8 cellular contexts compared by ENCODE assay signal in the genomic region with DNA sequence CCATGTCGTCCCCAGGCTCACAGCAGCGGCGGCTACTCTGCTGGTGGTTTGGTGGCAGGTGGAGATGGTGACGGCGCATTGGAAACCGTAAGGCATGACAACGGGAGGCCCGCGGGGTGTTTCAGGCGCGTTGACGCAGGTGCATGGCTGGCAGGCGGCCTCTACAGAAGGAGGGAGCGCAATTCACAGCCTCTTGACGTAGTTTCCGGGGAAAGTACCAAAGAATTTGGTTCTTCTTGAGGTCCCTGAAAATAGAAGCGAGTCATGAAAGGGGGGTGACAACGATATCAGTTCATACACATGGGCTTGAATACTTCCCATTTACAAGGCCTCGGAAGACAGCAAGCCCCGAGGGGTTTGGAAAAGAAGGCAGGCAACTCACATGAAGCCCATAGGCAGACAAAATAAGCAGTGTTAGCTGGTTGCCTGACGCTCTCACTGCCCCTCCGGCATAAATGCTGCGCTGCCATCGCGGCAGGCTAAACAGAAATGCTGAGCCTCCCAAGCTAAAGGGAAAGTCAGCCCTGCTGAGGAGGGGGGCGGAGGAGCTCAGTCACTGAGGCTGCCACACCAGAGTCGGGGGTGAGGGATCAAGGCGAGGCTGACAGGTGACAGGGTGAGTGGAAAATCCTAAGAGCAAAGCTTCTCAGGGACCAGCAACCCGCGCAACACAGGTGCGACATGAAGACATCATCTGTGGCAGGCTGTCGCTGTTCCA. TPM values are rescaled to one million over a fixed set of nuclear protein-coding genes. Genes with fewer than 3 reads are reported as not detected.
A peak's percentile ranks its signal among the peaks of the same experiment; 100 is the strongest.
DNase-seq lines count a peak whose midpoint lies in the region; ATAC-seq, FAIRE-seq and TF ChIP-seq lines count a peak whose summit lies in the region.

No MANE protein-coding gene starts in this region.

- no peak overlapping the region for H3K4ac ChIP-seq in H1 (replicated peaks; ENCODE audit: insufficient read length, low read depth, low read length)

- peak overlapping the region; percentile 8; the same call in 1 of the 2 replicates for H2AFZ ChIP-seq in H1 (ENCODE audit: low read length)

- peak overlapping the region; percentile 72 for H4K91ac ChIP-seq in H1 (replicated peaks; ENCODE audit: insufficient read length, low read length)

- POLR2A ChIA-PET in H1 (lab: Charles Lee; ENCODE audit: partially characterized antibody), result interaction anchor here (1.0 kb wide), 1 partner anchor 12 kb away, joined by 4 read pairs; no protein-coding TSS in a partner anchor
- POLR2A ChIA-PET in RWPE1 (lab: Yijun Ruan, JAX; ENCODE audit: low non-redundant PET), result no interaction called here

- no peak overlapping the region for H3K23ac ChIP-seq in H1 (ENCODE audit: insufficient read length)

- DNase-seq in activated CD4-positive, alpha-beta T cell treated with anti-CD3 and anti-CD28 coated beads for 1 hour, result peak; percentile 56
- DNase-seq in H1 (ENCODE audit: low read depth in 1 of 2, low spot score in 2 of 2) (peak in 1 of 2 experiments; percentile 77), H4 (ENCODE audit: low spot score) (no peak), RWPE1 (ENCODE audit: low spot score) (no peak), RCC 7860 (ENCODE audit: low spot score) (no peak)
- DNase-seq in stimulated activated CD4-positive, alpha-beta T cell treated with anti-CD3 and anti-CD28 coated beads, Interleukin-1b, Interleukin-23, amount 100 ng/mL, for 1 hour (ENCODE audit: low read depth in 2 of 2), result peak; percentile 8 to 44

- H3K14ac ChIP-seq in H1 (ENCODE audit: insufficient read length), result no peak overlapping the region

- H3K27me3 ChIP-seq in H1 (replicated peaks in 1 of 4; ENCODE audit: control insufficient read depth in 3 of 4, extremely low read depth in 1 of 4, insufficient read depth in 3 of 4, low read length in 3 of 4), result peaks cover 0 to 3% (median 1%) of the 10 kb centered on the region in 4 experiments; a peak in 2 of 7 replicates

- H3K18ac ChIP-seq in H1 (ENCODE audit: extremely low read depth, low read length), result peak overlapping the region; percentile 52; the same call in 1 of the 2 replicates

- peak overlapping the region; percentile 13; the same call in 1 of the 2 replicates for H3K27ac ChIP-seq in H1 (ENCODE audit: low read depth, low read length)
- no peak overlapping the region for H3K27ac ChIP-seq in RWPE1

- peak overlapping the region in 3 of 4 experiments; percentile 18 to 53 (median 29); a peak in 5 of 8 replicates for H3K4me3 ChIP-seq in H1 (ENCODE audit: extremely low read depth in 1 of 4, insufficient read depth in 2 of 4, low read depth in 3 of 4, low read length in 4 of 4)

- peak overlapping the region; percentile 54 to 59 for H3K4me2 ChIP-seq in H1 (ENCODE audit: insufficient read depth in 1 of 2, low read depth in 2 of 2, low read length in 2 of 2)

- no peaks in the 10 kb centered on the region for H3K36me3 ChIP-seq in H1 (ENCODE audit: control insufficient read depth in 2 of 4, insufficient read depth in 4 of 4, low read length in 3 of 4)

- 19% methylated on average over 32 of the region's 32 CpGs; no CpG with 5 or more reads in 1 of the 2 experiments for WGBS in H1 (ENCODE audit: extremely low coverage in 1 of 2, insufficient coverage in 1 of 2, insufficient read length in 1 of 2, insufficient replicate concordance in 2 of 2, low coverage in 1 of 2, low lambda C conversion rate in 2 of 2, missing lambda C conversion rate in 1 of 2), 2 experiments

- no peak for TF ChIP-seq POLR2A in H1 (IDR thresholded peaks at IDR 0.05; ENCODE audit: control extremely low read depth in 1 of 2, low read depth in 2 of 2, low read length in 2 of 2)

- H3K9me3 ChIP-seq in H1 (ENCODE audit: insufficient read depth in 2 of 2, low read depth in 1 of 2, low read length in 1 of 2), result no peaks in the 10 kb centered on the region

- H2BK120ac ChIP-seq in H1 (replicated peaks; ENCODE audit: low read depth, low read length), result peak overlapping the region; percentile 75

- ATAC-seq in GM18868 (IDR thresholded peaks at IDR 0.05; ENCODE audit: unreplicated experiment), result peak; percentile 98
- ATAC-seq in HG02943 (IDR thresholded peaks at IDR 0.05; ENCODE audit: low read depth, unreplicated experiment), result peak; percentile 97

- H3K23me2 ChIP-seq in H1 (ENCODE audit: low read depth, low read length), result no peaks in the 10 kb centered on the region; the same call in 1 of the 2 replicates

- H4K8ac ChIP-seq in H1 (ENCODE audit: extremely low read depth, insufficient read depth, low read length), result no peak overlapping the region; the same call in 1 of the 2 replicates

- H3K4me1 ChIP-seq in H1 (replicated peaks in 1 of 4; ENCODE audit: control insufficient read depth in 3 of 4, insufficient read depth in 4 of 4, low read length in 3 of 4), result peaks cover 4 to 18% (median 10%) of the 10 kb centered on the region in 4 experiments

- 0 out of 2 replicates have a peak overlapping the region, but pooled peaks have one; percentile 6 for H2BK5ac ChIP-seq in H1 (ENCODE audit: low read depth, low read length)

- TF ChIP-seq RAD21 in H1 (IDR thresholded peaks at IDR 0.05 in 1 of 2, conservative IDR thresholded peaks at IDR 0.05 in 1 of 2; ENCODE audit: low read depth in 2 of 2, low read length in 2 of 2), result no peak

- H3K79me2 ChIP-seq in H1 (ENCODE audit: control insufficient read depth in 1 of 2, insufficient read depth in 2 of 2, low read length in 2 of 2), result no peaks in the 10 kb centered on the region

- no peaks in the 10 kb centered on the region for H3K79me1 ChIP-seq in H1 (ENCODE audit: low read depth, low read length)

- no peak for TF ChIP-seq CTCF in H1 (IDR thresholded peaks at IDR 0.05; ENCODE audit: control extremely low read depth in 1 of 3, insufficient read depth in 1 of 3, low read depth in 1 of 3, low read length in 3 of 3)
- TF ChIP-seq CTCF in RWPE1 (conservative IDR thresholded peaks at IDR 0.05; ENCODE audit: low read depth), result no peak

- CTCF ChIA-PET in H1 (lab: Charles Lee; ENCODE audit: partially characterized antibody), result interaction anchor here (0.9 to 3.3 kb wide), 3 partner anchors 10 to 437 kb away, joined by 3 to 27 read pairs (median 3); no protein-coding TSS in a partner anchor
- CTCF ChIA-PET in RWPE1 (lab: Yijun Ruan, JAX), result interaction anchor here (0.6 kb wide), 1 partner anchor 95 kb away, joined by 3 read pairs; no protein-coding TSS in a partner anchor

- no peak overlapping the region for H2AK5ac ChIP-seq in H1 (ENCODE audit: low read depth, low read length)

- H2BK12ac ChIP-seq in H1 (ENCODE audit: low read depth, low read length), result peak overlapping the region; percentile 78; the same call in 1 of the 2 replicates

- no peak overlapping the region for H3K56ac ChIP-seq in H1 (replicated peaks; ENCODE audit: insufficient read length, low read depth, low read length)

- FAIRE-seq in H1 (lab: Jason Lieb, UNC), result peak; percentile 42
- FAIRE-seq in RCC 7860 (lab: Jason Lieb, UNC), result no peak

- TF ChIP-seq EP300 in H1 (IDR thresholded peaks at IDR 0.05; ENCODE audit: borderline replicate concordance in 1 of 2, low read depth in 2 of 2, low read length in 2 of 2), result no peak

- H2BK15ac ChIP-seq in H1 (ENCODE audit: low read length), result no peak overlapping the region; the same call in 1 of the 2 replicates

- peak overlapping the region; percentile 64; the same call in 1 of the 2 replicates for H2BK20ac ChIP-seq in H1 (ENCODE audit: low read length)

- H3K9ac ChIP-seq in H1 (replicated peaks in 1 of 4; ENCODE audit: extremely low read depth in 1 of 4, low read depth in 3 of 4, low read length in 3 of 4), result peak overlapping the region in 1 of 4 experiments; percentile 18; a peak in 2 of 7 replicates

- no peaks in the 10 kb centered on the region for H4K20me1 ChIP-seq in H1 (replicated peaks in 1 of 2; ENCODE audit: control insufficient read depth in 1 of 2, insufficient read depth in 2 of 2, low read length in 2 of 2)

- peak overlapping the region; percentile 11 for H4K5ac ChIP-seq in H1 (ENCODE audit: insufficient read length, low read depth, low read length)

TF ChIP-seq in H1, 55 proteins besides CTCF, POLR2A, EP300 and RAD21 (continues in another document):
- no peak for TF ChIP-seq GTF2F1 (IDR thresholded peaks at IDR 0.05; ENCODE audit: borderline replicate concordance, low read depth, low read length)
- TF ChIP-seq, protein P1, sequence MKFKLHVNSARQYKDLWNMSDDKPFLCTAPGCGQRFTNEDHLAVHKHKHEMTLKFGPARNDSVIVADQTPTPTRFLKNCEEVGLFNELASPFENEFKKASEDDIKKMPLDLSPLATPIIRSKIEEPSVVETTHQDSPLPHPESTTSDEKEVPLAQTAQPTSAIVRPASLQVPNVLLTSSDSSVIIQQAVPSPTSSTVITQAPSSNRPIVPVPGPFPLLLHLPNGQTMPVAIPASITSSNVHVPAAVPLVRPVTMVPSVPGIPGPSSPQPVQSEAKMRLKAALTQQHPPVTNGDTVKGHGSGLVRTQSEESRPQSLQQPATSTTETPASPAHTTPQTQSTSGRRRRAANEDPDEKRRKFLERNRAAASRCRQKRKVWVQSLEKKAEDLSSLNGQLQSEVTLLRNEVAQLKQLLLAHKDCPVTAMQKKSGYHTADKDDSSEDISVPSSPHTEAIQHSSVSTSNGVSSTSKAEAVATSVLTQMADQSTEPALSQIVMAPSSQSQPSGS (IDR thresholded peaks at IDR 0.05; ENCODE audit: low read length), result no peak
- no peak for TF ChIP-seq SP1 (IDR thresholded peaks at IDR 0.05; ENCODE audit: low read depth, low read length)
- no peak for TF ChIP-seq KDM1A (IDR thresholded peaks at IDR 0.05; ENCODE audit: borderline replicate concordance, low read length)
- peak; percentile 24; the same call in 1 of the 2 replicates for TF ChIP-seq TBP (IDR thresholded peaks at IDR 0.05; ENCODE audit: low read depth, low read length)
- no peak for TF ChIP-seq RXRA (IDR thresholded peaks at IDR 0.05; ENCODE audit: insufficient read depth, low read depth, low read length)
- TF ChIP-seq TAF1 (IDR thresholded peaks at IDR 0.05; ENCODE audit: low read depth, low read length), result 0 out of 2 replicates have a peak, but pooled peaks have one; percentile 17
- TF ChIP-seq SRF (IDR thresholded peaks at IDR 0.05; ENCODE audit: low read depth, low read length), result no peak
- peak; percentile 83 for TF ChIP-seq ASH2L (IDR thresholded peaks at IDR 0.05; ENCODE audit: low read length)
- TF ChIP-seq CEBPB (IDR thresholded peaks at IDR 0.05; ENCODE audit: low read depth, low read length), result 0 out of 2 replicates have a peak, but pooled peaks have one; percentile 15

RNA-seq across cellular contexts. Expression of a gene that starts 52.3 kb away (rescaled TPM):
- 7.6 and 8.1 TPM in 2 replicates for total RNA-seq in H1 (2021; fragmentation: NEBNext Ultra II Directional; extraction: Animal tissue kit (Norgen Biotek cat#: 25700))
- polyA plus RNA-seq in H1 (2011; rRNA removed), result 8.1 and 8.9 TPM in 2 replicates
- 11.8 TPM for polyA plus RNA-seq in H1 (2011; cell fraction: cytosol; rRNA removed)
- polyA plus RNA-seq in H1 (2011; cell fraction: nucleus; rRNA removed), result 10.6 TPM
- 5.9 to 7.2 TPM (median 6.7 TPM) in 4 replicates for polyA plus RNA-seq in H1 (2012, experiment 1 of 2)
- 6.8 TPM for polyA plus RNA-seq in H1 (2012, experiment 2 of 2)
- 4.0 TPM for polyA plus RNA-seq in H1 (2013, experiment 1 of 2)
- 3.8 TPM for polyA plus RNA-seq in H1 (2013, experiment 2 of 2)
- polyA minus RNA-seq in H1 (2011; rRNA and poly(A)+ RNA removed), result 12.5 and 12.7 TPM in 2 replicates
- polyA minus RNA-seq in H1 (2011; cell fraction: cytosol; rRNA and poly(A)+ RNA removed), result 8.9 TPM
- polyA minus RNA-seq in H1 (2011; cell fraction: nucleus; rRNA and poly(A)+ RNA removed), result 18.0 TPM
- 12.5 and 16.2 TPM in 2 replicates for total RNA-seq in H4 (2014; rRNA removed; shearing (Covaris generic))

Comparison
In these comparisons a context has a peak if more than half of its experiments do, and no peak if none do; other contexts are left out.
1. DNase-seq: peak in activated CD4-positive, alpha-beta T cell treated with anti-CD3 and anti-CD28 coated beads for 1 hour (single experiment) and stimulated activated CD4-positive, alpha-beta T cell treated with anti-CD3 and anti-CD28 coated beads, Interleukin-1b, Interleukin-23, amount 100 ng/mL, for 1 hour (2 of 2); none in H4 (single experiment), RWPE1 (single experiment) and RCC 7860 (single experiment).